ENCODE assay signal across 8 cellular contexts in genomic region chr16:75011634-75012307, GRCh38.
DNase-seq lines count a peak whose midpoint lies in the region; ATAC-seq and TF ChIP-seq lines count a peak whose summit lies in the region.

No MANE protein-coding gene starts in this region.

- TF ChIP-seq CTCF in parathyroid adenoma (IDR thresholded peaks at IDR 0.05), result no peak

- H3K4me1 ChIP-seq in BLaER1 (peaks cover 58% of the 10 kb centered on the region), parathyroid adenoma (peaks cover 5% of the 10 kb centered on the region)

- peak; percentile 35 for TF ChIP-seq POLR2A in erythroblast (IDR thresholded peaks at IDR 0.05; ENCODE audit: low read length)

- peak overlapping the region; percentile 71 for H3K4me2 ChIP-seq in BLaER1
- no peak overlapping the region for H3K4me2 ChIP-seq in parathyroid adenoma (ENCODE audit: low read length)

- peak overlapping the region; percentile 62 for H3K27ac ChIP-seq in BLaER1
- peak overlapping the region; percentile 13 for H3K27ac ChIP-seq in parathyroid adenoma

- no peak overlapping the region for H2AFZ ChIP-seq in parathyroid adenoma

- peaks cover 34% of the 10 kb centered on the region for H3K79me2 ChIP-seq in parathyroid adenoma

- H3K27me3 ChIP-seq in BLaER1 (no peaks in the 10 kb centered on the region), parathyroid adenoma (ENCODE audit: control insufficient read depth, insufficient read depth, low read length) (no peaks in the 10 kb centered on the region)

- H3K9ac ChIP-seq in BLaER1, result peak overlapping the region; percentile 57; the same call in 1 of the 2 replicates
- H3K9ac ChIP-seq in parathyroid adenoma, result no peak overlapping the region

- H3K9me3 ChIP-seq in BLaER1 (peaks cover 40% of the 10 kb centered on the region), parathyroid adenoma (ENCODE audit: control insufficient read depth, low read length) (no peaks in the 10 kb centered on the region)

- H4K20me1 ChIP-seq in BLaER1, result peaks cover 100% of the 10 kb centered on the region

- DNase-seq in activated CD4-positive, alpha-beta T cell treated with anti-CD3 and anti-CD28 coated beads, Interleukin-2, amount 50 U/mL, for 1 hour, result peak; percentile 10
- peak; percentile 71 to 81 for DNase-seq in erythroblast (lab: John Stamatoyannopoulos, UW)
- DNase-seq in NCI-H2227 (lab: John Stamatoyannopoulos, UW; ENCODE audit: unreplicated experiment), result no peak
- no peak for DNase-seq in NCI-H128 (lab: John Stamatoyannopoulos, UW; ENCODE audit: unreplicated experiment)

- peaks cover 58% of the 10 kb centered on the region for H3K36me3 ChIP-seq in BLaER1
- no peaks in the 10 kb centered on the region for H3K36me3 ChIP-seq in parathyroid adenoma (ENCODE audit: control insufficient read depth, insufficient read depth, low read length)

- ATAC-seq in GM19328 (IDR thresholded peaks at IDR 0.05; ENCODE audit: unreplicated experiment), result peak; percentile 54
- ATAC-seq in HG03439 (IDR thresholded peaks at IDR 0.05; ENCODE audit: unreplicated experiment), result peak; percentile 62

- peak overlapping the region; percentile 9 for H3K4me3 ChIP-seq in BLaER1
- H3K4me3 ChIP-seq in parathyroid adenoma (ENCODE audit: low read depth, low read length), result no peak overlapping the region

Comparison
In these comparisons a context has a peak if more than half of its experiments do, and no peak if none do; other contexts are left out.
1. DNase-seq: peak in activated CD4-positive, alpha-beta T cell treated with anti-CD3 and anti-CD28 coated beads, Interleukin-2, amount 50 U/mL, for 1 hour (single experiment) and erythroblast (2 of 2); none in NCI-H2227 (single experiment) and NCI-H128 (single experiment).